Comparison of ENCODE assay signal across 10 cellular contexts in the genomic region with DNA sequence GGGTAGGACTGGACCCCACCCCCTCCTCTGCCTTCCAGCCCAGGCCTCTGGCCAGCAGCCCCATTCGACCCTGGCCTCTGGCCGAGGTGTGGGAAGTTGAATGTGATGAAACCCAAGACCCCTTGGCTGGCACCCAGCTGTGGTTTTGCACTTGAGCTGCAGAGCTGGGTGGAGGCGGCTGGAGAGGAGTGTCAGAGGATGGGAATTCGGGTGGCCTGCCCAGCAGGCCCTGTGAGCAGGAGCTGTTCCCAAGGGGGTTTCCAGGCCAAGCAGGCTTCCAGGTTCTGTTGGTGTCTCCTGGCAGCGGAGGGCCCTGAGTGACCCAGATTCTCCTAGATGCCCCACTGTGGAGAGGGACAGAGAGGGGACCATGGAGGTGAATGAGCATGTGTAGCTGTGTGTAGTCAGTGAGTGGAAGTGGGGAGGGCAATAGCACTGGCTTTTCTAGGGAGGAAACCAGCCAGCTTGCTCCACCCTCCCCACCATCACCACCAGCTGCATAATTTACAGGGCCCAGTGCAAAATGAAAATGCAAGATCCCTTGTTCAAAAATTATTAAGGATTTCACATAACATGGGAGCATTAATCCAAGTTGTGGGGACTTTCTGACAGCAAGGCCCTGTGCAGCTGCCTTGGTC.
DNase-seq lines count a peak whose midpoint lies in the region; ATAC-seq and TF ChIP-seq lines count a peak whose summit lies in the region.
"Had no signal": no experiment of that assay in that cellular context is flagged by ENCODE, and none has a peak within 500 bp of the region (broad histone marks: within the 10 kb centered on the region; RNA-seq: fewer than 3 reads in every experiment).

No MANE protein-coding gene starts in this region.

- H3K27me3 Mint-ChIP-seq in nephron (ENCODE audit: low read depth): peaks cover 7% of the 10 kb centered on the region
- peaks cover 9% of the 10 kb centered on the region for H3K27me3 Mint-ChIP-seq in activated CD4-positive, alpha-beta memory T cell treated with anti-CD3 and anti-CD28 coated beads, Interleukin-2, amount 10 ng/mL, durations not matched to agents 7 days and 5 days
- peaks cover 4% of the 10 kb centered on the region for H3K27me3 Mint-ChIP-seq in GM23338 (ENCODE audit: insufficient read depth, low read depth, poor library complexity)

- H3F3A ChIP-seq in GM23338 (replicated peaks; ENCODE audit: low read depth): no peaks in the 10 kb centered on the region

- H3K36me3 ChIP-seq in GM23338 (ENCODE audit: insufficient read depth): no peaks in the 10 kb centered on the region

- H3K9me3 Mint-ChIP-seq in nephron: no peaks in the 10 kb centered on the region
- no peaks in the 10 kb centered on the region for H3K9me3 Mint-ChIP-seq in activated CD4-positive, alpha-beta memory T cell treated with anti-CD3 and anti-CD28 coated beads, Interleukin-2, amount 10 ng/mL, durations not matched to agents 7 days and 5 days
- H3K9me3 Mint-ChIP-seq in GM23338: no peaks in the 10 kb centered on the region

- H2AFZ ChIP-seq in GM23338: no peak overlapping the region

- H3K27ac Mint-ChIP-seq in nephron (peak overlapping the region in 2 of 3 experiments; percentile 58 to 86), GM23338 (no peak overlapping the region)
- H3K27ac Mint-ChIP-seq in activated CD4-positive, alpha-beta memory T cell treated with anti-CD3 and anti-CD28 coated beads, Interleukin-2, amount 10 ng/mL, durations not matched to agents 7 days and 5 days: no peak overlapping the region

- no peaks in the 10 kb centered on the region for H3K9me2 ChIP-seq in GM23338 (ENCODE audit: insufficient read depth)

- ATAC-seq in GM23338: no peak

- TF ChIP-seq CTCF in epithelial cell of proximal tubule (conservative IDR thresholded peaks at IDR 0.05; ENCODE audit: low read depth, low read length) (no peak), nephron (IDR thresholded peaks at IDR 0.05; ENCODE audit: unreplicated experiment in 3 of 3) (no peak), GM23338 (conservative IDR thresholded peaks at IDR 0.05; ENCODE audit: low read depth in 2 of 2) (no peak)

- no peaks in the 10 kb centered on the region for H3K79me2 ChIP-seq in GM23338 (replicated peaks; ENCODE audit: insufficient read depth)

- DNase-seq in AG08396 (ENCODE audit: low spot score) (peak; percentile 86), MV-4-11 (lab: John Stamatoyannopoulos, UW) (peak; percentile 52), epithelial cell of proximal tubule (ENCODE audit: low read depth) (peak; percentile 78), GM23338 (ENCODE audit: low spot score) (no peak), NCI-H187 (lab: John Stamatoyannopoulos, UW) (no peak), NCI-H510A (lab: John Stamatoyannopoulos, UW) (no peak)
- DNase-seq in activated CD4-positive, alpha-beta memory T cell treated with anti-CD3 and anti-CD28 coated beads, Interleukin-2, amount 10 ng/mL, durations not matched to agents 7 days and 5 days: no peak
- DNase-seq: activated T-cell treated with anti-CD3 and anti-CD28 coated beads for 4 hours, NCI-H526 treated with DMSO at 0.1 percent for 48 hours had no signal

- no peaks in the 10 kb centered on the region for H4K20me1 ChIP-seq in GM23338 (replicated peaks; ENCODE audit: insufficient read depth)

- peaks cover 24% of the 10 kb centered on the region; the same call in 1 of the 2 replicates for H3K4me1 ChIP-seq in GM23338 (ENCODE audit: insufficient read depth)

- H3K27ac ChIP-seq in GM23338 (ENCODE audit: low read depth): no peak overlapping the region

- CTCF ChIA-PET in activated CD4-positive, alpha-beta memory T cell treated with anti-CD3 and anti-CD28 coated beads, Interleukin-2, amount 10 ng/mL, durations not matched to agents 7 days and 5 days (lab: Charles Lee): interaction anchor here (0.7 to 1.6 kb wide), 2 partner anchors 10 to 147 kb away, joined by 3 to 9 read pairs; no protein-coding TSS in a partner anchor

- no peak overlapping the region for H3K4me2 ChIP-seq in GM23338

- POLR2A ChIA-PET in activated CD4-positive, alpha-beta memory T cell treated with anti-CD3 and anti-CD28 coated beads, Interleukin-2, amount 10 ng/mL, durations not matched to agents 7 days and 5 days (lab: Charles Lee): no interaction called here

- H3K4me1 Mint-ChIP-seq in nephron (peaks cover 82% of the 10 kb centered on the region), GM23338 (peaks cover 24% of the 10 kb centered on the region)
- H3K4me1 Mint-ChIP-seq in activated CD4-positive, alpha-beta memory T cell treated with anti-CD3 and anti-CD28 coated beads, Interleukin-2, amount 10 ng/mL, durations not matched to agents 7 days and 5 days: no peaks in the 10 kb centered on the region

- H3K4me3 ChIP-seq in epithelial cell of proximal tubule (ENCODE audit: low read depth, low read length) (no peak overlapping the region), GM23338 (no peak overlapping the region)

- no peak overlapping the region for H3K4me3 Mint-ChIP-seq in nephron
- no peak overlapping the region for H3K4me3 Mint-ChIP-seq in activated CD4-positive, alpha-beta memory T cell treated with anti-CD3 and anti-CD28 coated beads, Interleukin-2, amount 10 ng/mL, durations not matched to agents 7 days and 5 days
- no peak overlapping the region for H3K4me3 Mint-ChIP-seq in GM23338

- no peaks in the 10 kb centered on the region for H3K27me3 ChIP-seq in GM23338 (ENCODE audit: insufficient read depth)

- H3K36me3 Mint-ChIP-seq in nephron (ENCODE audit: low read depth) (no peaks in the 10 kb centered on the region), GM23338 (ENCODE audit: low read depth) (no peaks in the 10 kb centered on the region)
- H3K36me3 Mint-ChIP-seq in activated CD4-positive, alpha-beta memory T cell treated with anti-CD3 and anti-CD28 coated beads, Interleukin-2, amount 10 ng/mL, durations not matched to agents 7 days and 5 days (ENCODE audit: low read depth): no peaks in the 10 kb centered on the region

TF ChIP-seq in GM23338, 12 proteins besides CTCF, POLR2A, EP300 and RAD21:
- TF ChIP-seq ZNF114 (CRISPR knock-in tag; IDR thresholded peaks at IDR 0.05): no peak
TF ChIP-seq in GM23338: peak in this region for 0.

Comparison
In these comparisons a context has a peak if more than half of its experiments do, and no peak if none do; other contexts are left out.
1. DNase-seq: peak in AG08396 (single experiment), MV-4-11 (single experiment) and epithelial cell of proximal tubule (single experiment); none in activated CD4-positive, alpha-beta memory T cell treated with anti-CD3 and anti-CD28 coated beads, Interleukin-2, amount 10 ng/mL, durations not matched to agents 7 days and 5 days (single experiment), GM23338 (single experiment), NCI-H187 (0 of 2) and NCI-H510A (single experiment).
2. H3K27ac Mint-ChIP-seq: peak in nephron (2 of 3); none in activated CD4-positive, alpha-beta memory T cell treated with anti-CD3 and anti-CD28 coated beads, Interleukin-2, amount 10 ng/mL, durations not matched to agents 7 days and 5 days (single experiment) and GM23338 (single experiment).